8 cellular contexts compared by ENCODE assay signal in genomic region chr9:136399176-136400037, GRCh38. TPM values are rescaled to one million over a fixed set of nuclear protein-coding genes. Genes with fewer than 3 reads are reported as not detected.
A peak's percentile ranks its signal among the peaks of the same experiment; 100 is the strongest.
DNase-seq lines count a peak whose midpoint lies in the region; ATAC-seq and TF ChIP-seq lines count a peak whose summit lies in the region.

No MANE protein-coding gene starts in this region.

- WGBS in lower leg skin, 2 donors: 1 to 2% methylated on average over 25 to 33 of the region's 67 CpGs

- H3K27ac Mint-ChIP-seq in T-helper 1 cell treated with Interleukin-12 subunit alpha and Interleukin-12 subunit beta and Interleukin-4 antibody, amounts not matched to agents 30 μg/mL and 1 μg/mL, for 36 hours: peak overlapping the region; percentile 57
- peak overlapping the region; percentile 7 to 87 for H3K27ac Mint-ChIP-seq in stimulated activated naive CD8-positive, alpha-beta T cell treated with anti-CD3 and anti-CD28 coated beads, Interleukin-15, amount 100 ng/mL, for 72 hours

- no peaks in the 10 kb centered on the region for H3K27me3 Mint-ChIP-seq in T-helper 1 cell treated with Interleukin-12 subunit alpha and Interleukin-12 subunit beta and Interleukin-4 antibody, amounts not matched to agents 30 μg/mL and 1 μg/mL, for 36 hours (ENCODE audit: low read depth)
- H3K27me3 Mint-ChIP-seq in stimulated activated naive CD8-positive, alpha-beta T cell treated with anti-CD3 and anti-CD28 coated beads, Interleukin-15, amount 100 ng/mL, for 72 hours: no peaks in the 10 kb centered on the region

- TF ChIP-seq POLR2A in GM18505 (IDR thresholded peaks at IDR 0.05; ENCODE audit: borderline replicate concordance, extremely low read depth, insufficient read depth, insufficient read length) (no peak), lower leg skin (IDR thresholded peaks at IDR 0.05) (no peak)

- no peak for TF ChIP-seq CTCF in cardiac fibroblast (IDR thresholded peaks at IDR 0.05; ENCODE audit: low read depth, low read length)
- TF ChIP-seq CTCF in lower leg skin (IDR thresholded peaks at IDR 0.05): no peak

- ATAC-seq in GM18505 (IDR thresholded peaks at IDR 0.05; ENCODE audit: unreplicated experiment) (peak; percentile 28), HG03039 (IDR thresholded peaks at IDR 0.05; ENCODE audit: unreplicated experiment) (peak; percentile 12), GM19023 (IDR thresholded peaks at IDR 0.05; ENCODE audit: unreplicated experiment) (no peak)
- ATAC-seq in stimulated activated naive CD8-positive, alpha-beta T cell treated with anti-CD3 and anti-CD28 coated beads, Interleukin-15, amount 100 ng/mL, for 72 hours: peak; percentile 40

- H3K4me3 ChIP-seq in cardiac fibroblast (replicated peaks in 1 of 2; ENCODE audit: low read depth in 2 of 2, low read length in 2 of 2) (peak overlapping the region; percentile 67 to 72), lower leg skin (ENCODE audit: low read depth, poor library complexity, severe bottlenecking) (peak overlapping the region; percentile 73)

- H3K9me3 Mint-ChIP-seq in T-helper 1 cell treated with Interleukin-12 subunit alpha and Interleukin-12 subunit beta and Interleukin-4 antibody, amounts not matched to agents 30 μg/mL and 1 μg/mL, for 36 hours: no peaks in the 10 kb centered on the region
- no peaks in the 10 kb centered on the region for H3K9me3 Mint-ChIP-seq in stimulated activated naive CD8-positive, alpha-beta T cell treated with anti-CD3 and anti-CD28 coated beads, Interleukin-15, amount 100 ng/mL, for 72 hours

- peaks cover 21% of the 10 kb centered on the region for H3K36me3 Mint-ChIP-seq in T-helper 1 cell treated with Interleukin-12 subunit alpha and Interleukin-12 subunit beta and Interleukin-4 antibody, amounts not matched to agents 30 μg/mL and 1 μg/mL, for 36 hours (ENCODE audit: low read depth)

- peaks cover 29% of the 10 kb centered on the region for H3K4me1 Mint-ChIP-seq in T-helper 1 cell treated with Interleukin-12 subunit alpha and Interleukin-12 subunit beta and Interleukin-4 antibody, amounts not matched to agents 30 μg/mL and 1 μg/mL, for 36 hours (ENCODE audit: low read depth)
- peaks cover 63% of the 10 kb centered on the region for H3K4me1 Mint-ChIP-seq in stimulated activated naive CD8-positive, alpha-beta T cell treated with anti-CD3 and anti-CD28 coated beads, Interleukin-15, amount 100 ng/mL, for 72 hours

- intact Hi-C loops in lower leg skin (cut with DNase I; ENCODE audit: low total_unique reads): no loop called here

- DNase-seq in cardiac fibroblast (ENCODE audit: low read depth in 2 of 2) (peak; percentile 23 to 24), lower leg skin (ENCODE audit: low spot score in 2 of 2) (no peak), NCI-H2081 treated with DMSO at 0.1 percent for 48 hours (lab: John Stamatoyannopoulos, UW) (no peak)
- peak; percentile 32 to 61 for DNase-seq in stimulated activated naive CD8-positive, alpha-beta T cell treated with anti-CD3 and anti-CD28 coated beads, Interleukin-15, amount 100 ng/mL, for 72 hours

- H3K4me3 Mint-ChIP-seq in T-helper 1 cell treated with Interleukin-12 subunit alpha and Interleukin-12 subunit beta and Interleukin-4 antibody, amounts not matched to agents 30 μg/mL and 1 μg/mL, for 36 hours: peak overlapping the region; percentile 84
- H3K4me3 Mint-ChIP-seq in stimulated activated naive CD8-positive, alpha-beta T cell treated with anti-CD3 and anti-CD28 coated beads, Interleukin-15, amount 100 ng/mL, for 72 hours: peak overlapping the region; percentile 91 to 93

RNA-seq across cellular contexts. Expression of gene SNAPC4, which starts 0.6 kb away (rescaled TPM):
- total RNA-seq in lower leg skin: 1 to 10 TPM; 5.9 to 9.9 (median 9.6) TPM

RNA-seq across cellular contexts. Expression of gene ENTR1, which starts 11.0 kb away (rescaled TPM):
- total RNA-seq in lower leg skin: 10 to 100 TPM; 29.8 to 46.2 (median 36.6) TPM

RNA-seq across cellular contexts. Expression of gene PMPCA, which starts 11.1 kb away (rescaled TPM):
- 10 to 100 TPM; 35.9 to 59.6 (median 38.1) TPM for total RNA-seq in lower leg skin

RNA-seq across cellular contexts. Expression of gene CARD9, which starts 25.9 kb away (rescaled TPM):
- 1 to 10 TPM; 2.4 to 4.2 (median 3.2) TPM for total RNA-seq in lower leg skin

RNA-seq across cellular contexts. Expression of gene DNLZ, which starts 35.9 kb away (rescaled TPM):
- 10 to 100 TPM; 30.9 to 64.6 (median 44.1) TPM for total RNA-seq in lower leg skin

Comparison
In these comparisons a context has a peak if more than half of its experiments do, and no peak if none do; other contexts are left out.
1. DNase-seq: peak in cardiac fibroblast (2 of 2) and stimulated activated naive CD8-positive, alpha-beta T cell treated with anti-CD3 and anti-CD28 coated beads, Interleukin-15, amount 100 ng/mL, for 72 hours (2 of 2); none in lower leg skin (0 of 2) and NCI-H2081 treated with DMSO at 0.1 percent for 48 hours (single experiment).